8 cellular contexts compared by ENCODE assay signal in genomic region chr1:161389691-161390558, GRCh38. TPM values are rescaled to one million over a fixed set of nuclear protein-coding genes. Genes with fewer than 3 reads are reported as not detected.
DNase-seq lines count a peak whose midpoint lies in the region; ATAC-seq and TF ChIP-seq lines count a peak whose summit lies in the region.

No MANE protein-coding gene starts in this region.

- H2AK9ac ChIP-seq in IMR-90 (replicated peaks; ENCODE audit: low read depth, low read length, poor library complexity), result peak overlapping the region; percentile 98

- TF ChIP-seq RAD21 in IMR-90 (IDR thresholded peaks at IDR 0.05; ENCODE audit: low read length), result no peak

- H3K4me2 ChIP-seq in IMR-90 (ENCODE audit: low read depth, low read length) (peak overlapping the region; percentile 93), OCI-LY3 (ENCODE audit: low read length) (peak overlapping the region; percentile 98)

- ATAC-seq in GM21529 (IDR thresholded peaks at IDR 0.05; ENCODE audit: unreplicated experiment) (peak; percentile 83), IMR-90 (ENCODE audit: low read depth) (peak; percentile 94)

- H3K27me3 ChIP-seq in IMR-90 (ENCODE audit: control insufficient read depth, insufficient read depth, low read length) (no peaks in the 10 kb centered on the region), OCI-LY3 (ENCODE audit: low read depth, low read length) (no peaks in the 10 kb centered on the region), mononuclear cell (ENCODE audit: insufficient read depth, low read length) (no peaks in the 10 kb centered on the region)

- H2BK15ac ChIP-seq in IMR-90 (ENCODE audit: low read depth, low read length), result peak overlapping the region; percentile 97; the same call in 2 of the 3 replicates

- H2AFZ ChIP-seq in IMR-90 (replicated peaks; ENCODE audit: low read length, poor library complexity) (peak overlapping the region; percentile 100), OCI-LY3 (ENCODE audit: low read depth, low read length) (peak overlapping the region; percentile 91)

- H3K9ac ChIP-seq in IMR-90 (ENCODE audit: low read depth, low read length), result peak overlapping the region; percentile 83
- H3K9ac ChIP-seq in OCI-LY3 (ENCODE audit: low read length), result peak overlapping the region; percentile 80

- dilution Hi-C loops in IMR-90 (cut with HindIII; ENCODE audit: low sequenced_read_pairs, unreplicated experiment), result no loop called here

- CTCF ChIA-PET in IMR-90 (lab: Yijun Ruan, JAX), result no interaction called here

- no peaks in the 10 kb centered on the region for H3K9me3 ChIP-seq in IMR-90 (ENCODE audit: control insufficient read depth, insufficient read depth, low read length)
- no peaks in the 10 kb centered on the region for H3K9me3 ChIP-seq in OCI-LY3 (ENCODE audit: insufficient read depth, low read length)
- no peaks in the 10 kb centered on the region for H3K9me3 ChIP-seq in mononuclear cell (ENCODE audit: low read depth, low read length)

- H3K23ac ChIP-seq in IMR-90 (ENCODE audit: low read depth, low read length), result peak overlapping the region; percentile 100

- H3K4me3 ChIP-seq in IMR-90 (ENCODE audit: insufficient read depth, low read depth, low read length), result peak overlapping the region; percentile 90
- peak overlapping the region; percentile 91 for H3K4me3 ChIP-seq in OCI-LY3 (ENCODE audit: low read length)
- H3K4me3 ChIP-seq in mononuclear cell (ENCODE audit: low read length), result peak overlapping the region; percentile 50

- TF ChIP-seq CTCF in IMR-90 (conservative IDR thresholded peaks at IDR 0.05; ENCODE audit: low read depth, low read length) (no peak), OCI-LY3 (IDR thresholded peaks at IDR 0.05; ENCODE audit: low read depth, low read length) (no peak)

- peak overlapping the region; percentile 95 to 100 for H4K8ac ChIP-seq in IMR-90 (ENCODE audit: low read depth in 2 of 2, low read length in 2 of 2)

- no peaks in the 10 kb centered on the region for H3K36me3 ChIP-seq in IMR-90 (ENCODE audit: control insufficient read depth, insufficient read depth, low read length)
- H3K36me3 ChIP-seq in OCI-LY3 (replicated peaks; ENCODE audit: low read depth, low read length), result no peaks in the 10 kb centered on the region

- peak overlapping the region; percentile 89 for H3K27ac ChIP-seq in IMR-90 (ENCODE audit: insufficient read depth, low read length)
- H3K27ac ChIP-seq in OCI-LY3 (ENCODE audit: low read length), result peak overlapping the region; percentile 23; the same call in 1 of the 2 replicates

- peak overlapping the region; percentile 91 for H2BK5ac ChIP-seq in IMR-90 (ENCODE audit: low read depth, low read length, poor library complexity, severe bottlenecking)

- H4K20me1 ChIP-seq in IMR-90 (ENCODE audit: insufficient read depth, low read length) (no peaks in the 10 kb centered on the region), OCI-LY3 (ENCODE audit: insufficient read depth, low read length) (no peaks in the 10 kb centered on the region)

- peak; percentile 84 for TF ChIP-seq POLR2A in IMR-90 (IDR thresholded peaks at IDR 0.05; ENCODE audit: low read depth, low read length)

- peaks cover 2% of the 10 kb centered on the region; the same call in 1 of the 2 replicates for H3K9me1 ChIP-seq in IMR-90 (ENCODE audit: insufficient read depth, low read length)

- peak overlapping the region; percentile 94 for H4K91ac ChIP-seq in IMR-90 (ENCODE audit: insufficient read depth, low read depth, low read length)

- peak overlapping the region; percentile 100 for H3K4ac ChIP-seq in IMR-90 (ENCODE audit: low read depth, low read length)

- H3K79me2 ChIP-seq in OCI-LY3 (ENCODE audit: low read length), result no peaks in the 10 kb centered on the region

- H2BK120ac ChIP-seq in IMR-90 (ENCODE audit: low read depth, low read length), result peak overlapping the region; percentile 99

- WGBS in IMR-90 (ENCODE audit: extremely low coverage in 2 of 2, insufficient read length in 1 of 2), 2 experiments, result 1% methylated on average over 31 of the region's 79 CpGs; no CpG with 5 or more reads in 1 of the 2 experiments

- DNase-seq in DMS114 treated with DMSO at 0.1 percent for 48 hours (lab: John Stamatoyannopoulos, UW; ENCODE audit: unreplicated experiment), result peak; percentile 97
- peak; percentile 98 for DNase-seq in IMR-90
- peak; percentile 98 for DNase-seq in activated T-cell treated with anti-CD3 and anti-CD28 coated beads for 1 hour (ENCODE audit: low read depth)
- DNase-seq in epidermal melanocyte (ENCODE audit: insufficient read length, low spot score), result peak; percentile 80
- DNase-seq in stimulated activated CD8-positive, alpha-beta memory T cell treated with anti-CD3 and anti-CD28 coated beads, Interleukin-2, amount 100 ng/mL, for 1 hour (ENCODE audit: low read depth in 2 of 2), result peak; percentile 83 to 95

- peaks cover 0 to 4% of the 10 kb centered on the region in 2 experiments; a peak in 1 of 4 replicates for H3K79me1 ChIP-seq in IMR-90 (ENCODE audit: low read depth in 1 of 2, low read length in 2 of 2)

- H3K18ac ChIP-seq in IMR-90 (ENCODE audit: low read depth, low read length), result peak overlapping the region; percentile 93

- H3K14ac ChIP-seq in IMR-90 (replicated peaks; ENCODE audit: low read depth, low read length), result peak overlapping the region; percentile 100

- H3K4me1 ChIP-seq in IMR-90 (ENCODE audit: control insufficient read depth, insufficient read depth, low read length), result no peaks in the 10 kb centered on the region
- peaks cover 10% of the 10 kb centered on the region; the same call in 1 of the 2 replicates for H3K4me1 ChIP-seq in OCI-LY3 (ENCODE audit: low read length)
- H3K4me1 ChIP-seq in mononuclear cell (ENCODE audit: insufficient read depth, low read length), result peaks cover 21% of the 10 kb centered on the region

- intact Hi-C loops in IMR-90 (cut with micrococcal nuclease), result loop anchor here (5.0 to 10.0 kb wide), 3 partner anchors 348 to 1575 kb away; no protein-coding TSS in a partner anchor

- H2AK5ac ChIP-seq in IMR-90 (ENCODE audit: low read depth, low read length), result peak overlapping the region; percentile 78

- H4K5ac ChIP-seq in IMR-90 (ENCODE audit: low read depth, low read length), result peak overlapping the region; percentile 96

- BruUV-seq in IMR-90 (replicated peaks; lab: Mats Ljungman, UMichigan), result no TSS peak

- H2BK20ac ChIP-seq in IMR-90 (ENCODE audit: low read depth, low read length), result peak overlapping the region; percentile 90

- in situ Hi-C loops in IMR-90 (cut with MboI; ENCODE audit: low sequenced_read_pairs), result no loop called here

- POLR2A ChIA-PET in IMR-90 (lab: Charles Lee; ENCODE audit: unreplicated experiment), result no interaction called here

- H3K56ac ChIP-seq in IMR-90 (ENCODE audit: extremely low read depth, insufficient read depth, low read length), result peak overlapping the region; percentile 90

TF ChIP-seq in IMR-90, 13 proteins besides CTCF, POLR2A, EP300 and RAD21:
- TF ChIP-seq MAZ (IDR thresholded peaks at IDR 0.05; ENCODE audit: borderline replicate concordance, low read depth, low read length) (peak; percentile 95), FOS (IDR thresholded peaks at IDR 0.05; ENCODE audit: low read depth, low read length) (peak; percentile 73), MXI1 (IDR thresholded peaks at IDR 0.05; ENCODE audit: borderline replicate concordance, low read depth, low read length) (peak; percentile 59; the same call in 1 of the 2 replicates), RFX5 (IDR thresholded peaks at IDR 0.05; ENCODE audit: low read depth, low read length) (no peak), BHLHE40 (IDR thresholded peaks at IDR 0.05; ENCODE audit: low read depth, low read length) (peak; percentile 76), CHD1 (IDR thresholded peaks at IDR 0.05; ENCODE audit: low read depth, low read length) (no peak), RCOR1 (IDR thresholded peaks at IDR 0.05; ENCODE audit: insufficient replicate concordance, low read length) (no peak), SMC3 (IDR thresholded peaks at IDR 0.05; ENCODE audit: low read depth, low read length) (no peak), CEBPB (IDR thresholded peaks at IDR 0.05; ENCODE audit: low read depth, low read length) (0 out of 2 replicates have a peak, but pooled peaks have one; percentile 20), MAFK (IDR thresholded peaks at IDR 0.05; ENCODE audit: low read depth, low read length) (no peak), NFE2L2 (IDR thresholded peaks at IDR 0.05; ENCODE audit: low read depth, low read length) (peak; percentile 12; the same call in 1 of the 2 replicates)
- TF ChIP-seq, protein P1, sequence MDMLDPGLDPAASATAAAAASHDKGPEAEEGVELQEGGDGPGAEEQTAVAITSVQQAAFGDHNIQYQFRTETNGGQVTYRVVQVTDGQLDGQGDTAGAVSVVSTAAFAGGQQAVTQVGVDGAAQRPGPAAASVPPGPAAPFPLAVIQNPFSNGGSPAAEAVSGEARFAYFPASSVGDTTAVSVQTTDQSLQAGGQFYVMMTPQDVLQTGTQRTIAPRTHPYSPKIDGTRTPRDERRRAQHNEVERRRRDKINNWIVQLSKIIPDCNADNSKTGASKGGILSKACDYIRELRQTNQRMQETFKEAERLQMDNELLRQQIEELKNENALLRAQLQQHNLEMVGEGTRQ (IDR thresholded peaks at IDR 0.05; ENCODE audit: low read depth, low read length), result peak; percentile 52; the same call in 1 of the 2 replicates
- TF ChIP-seq, protein P2, sequence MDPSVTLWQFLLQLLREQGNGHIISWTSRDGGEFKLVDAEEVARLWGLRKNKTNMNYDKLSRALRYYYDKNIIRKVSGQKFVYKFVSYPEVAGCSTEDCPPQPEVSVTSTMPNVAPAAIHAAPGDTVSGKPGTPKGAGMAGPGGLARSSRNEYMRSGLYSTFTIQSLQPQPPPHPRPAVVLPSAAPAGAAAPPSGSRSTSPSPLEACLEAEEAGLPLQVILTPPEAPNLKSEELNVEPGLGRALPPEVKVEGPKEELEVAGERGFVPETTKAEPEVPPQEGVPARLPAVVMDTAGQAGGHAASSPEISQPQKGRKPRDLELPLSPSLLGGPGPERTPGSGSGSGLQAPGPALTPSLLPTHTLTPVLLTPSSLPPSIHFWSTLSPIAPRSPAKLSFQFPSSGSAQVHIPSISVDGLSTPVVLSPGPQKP (IDR thresholded peaks at IDR 0.05; ENCODE audit: borderline replicate concordance, low read depth, low read length), result peak; percentile 68; the same call in 1 of the 2 replicates

RNA-seq across cellular contexts. Expression of gene CFAP126, which starts 22.2 kb away (rescaled TPM):
- total RNA-seq in IMR-90 (2012; rRNA removed) (not detected in 2 replicates), mononuclear cell (not detected)
- not detected in 2 replicates for polyA plus RNA-seq in IMR-90 (2012; rRNA removed)
- polyA plus RNA-seq in IMR-90 (2012; cell fraction: cytosol; rRNA removed), result not detected in 2 replicates
- polyA plus RNA-seq in IMR-90 (2012; cell fraction: nucleus; rRNA removed; ENCODE audit: low replicate concordance), result not detected in 2 replicates

Comparison
In these comparisons a context has a peak if more than half of its experiments do, and no peak if none do; other contexts are left out.
1. Peak in every context shown above with its lines: DNase-seq, ATAC-seq, H3K4me3 ChIP-seq and H3K27ac ChIP-seq.